ENCODE assay signal across 12 cellular contexts in genomic region chr12:7915911-7916403, GRCh38. TPM values are rescaled to one million over a fixed set of nuclear protein-coding genes. Genes with fewer than 3 reads are reported as not detected.
A peak's percentile ranks its signal among the peaks of the same experiment; 100 is the strongest.
DNase-seq lines count a peak whose midpoint lies in the region; ATAC-seq and TF ChIP-seq lines count a peak whose summit lies in the region.
"Had no signal": no experiment of that assay in that cellular context is flagged by ENCODE, and none has a peak within 500 bp of the region (broad histone marks: within the 10 kb centered on the region; RNA-seq: fewer than 3 reads in every experiment).

No MANE protein-coding gene starts in this region.

- peaks cover 25% of the 10 kb centered on the region for H3K36me3 Mint-ChIP-seq in activated CD4-positive, alpha-beta memory T cell treated with anti-CD3 and anti-CD28 coated beads for 36 hours
- peaks cover 33% of the 10 kb centered on the region for H3K36me3 Mint-ChIP-seq in activated CD4-positive, alpha-beta memory T cell treated with anti-CD3 and anti-CD28 coated beads, Interleukin-2, amount 10 ng/mL, durations not matched to agents 7 days and 5 days (ENCODE audit: low read depth)
- peaks cover 36% of the 10 kb centered on the region for H3K36me3 Mint-ChIP-seq in activated CD8-positive, alpha-beta T cell treated with anti-CD3 and anti-CD28 coated beads, Interleukin-2, amount 10 ng/mL, durations not matched to agents 7 days and 5 days (ENCODE audit: low read depth)

- no peaks in the 10 kb centered on the region for H3K4me1 ChIP-seq in foreskin keratinocyte
- no peaks in the 10 kb centered on the region for H3K4me1 ChIP-seq in uterus

- CTCF ChIA-PET in activated CD4-positive, alpha-beta memory T cell treated with anti-CD3 and anti-CD28 coated beads for 36 hours (lab: Charles Lee): no interaction called here
- CTCF ChIA-PET in activated CD4-positive, alpha-beta memory T cell treated with anti-CD3 and anti-CD28 coated beads, Interleukin-2, amount 10 ng/mL, durations not matched to agents 7 days and 5 days (lab: Charles Lee): interaction anchor here (0.5 to 1.0 kb wide), 2 partner anchors 15 to 162 kb away, joined by 3 read pairs; no protein-coding TSS in a partner anchor
- CTCF ChIA-PET in activated CD8-positive, alpha-beta T cell treated with anti-CD3 and anti-CD28 coated beads, Interleukin-2, amount 10 ng/mL, durations not matched to agents 7 days and 5 days (lab: Charles Lee): no interaction called here

- no peak overlapping the region for H3K4me3 Mint-ChIP-seq in activated CD4-positive, alpha-beta memory T cell treated with anti-CD3 and anti-CD28 coated beads for 36 hours
- no peak overlapping the region for H3K4me3 Mint-ChIP-seq in activated CD4-positive, alpha-beta memory T cell treated with anti-CD3 and anti-CD28 coated beads, Interleukin-2, amount 10 ng/mL, durations not matched to agents 7 days and 5 days
- H3K4me3 Mint-ChIP-seq in activated CD8-positive, alpha-beta T cell treated with anti-CD3 and anti-CD28 coated beads, Interleukin-2, amount 10 ng/mL, durations not matched to agents 7 days and 5 days: no peak overlapping the region

- H3K9me3 ChIP-seq in uterus: no peaks in the 10 kb centered on the region

- ATAC-seq in activated CD8-positive, alpha-beta T cell treated with anti-CD3 and anti-CD28 coated beads, Interleukin-2, amount 10 ng/mL, durations not matched to agents 7 days and 5 days: peak; percentile 35
- peak; percentile 80 for ATAC-seq in foreskin keratinocyte
- ATAC-seq: left ventricle myocardium superior had no signal

- intact Hi-C loops in activated CD4-positive, alpha-beta memory T cell treated with anti-CD3 and anti-CD28 coated beads for 36 hours (cut with micrococcal nuclease): no loop called here
- intact Hi-C loops in uterus (cut with DNase I; ENCODE audit: low total_unique reads): no loop called here

- no peak for TF ChIP-seq POLR2A in uterus (IDR thresholded peaks at IDR 0.05)

- no peaks in the 10 kb centered on the region for H3K27me3 Mint-ChIP-seq in activated CD4-positive, alpha-beta memory T cell treated with anti-CD3 and anti-CD28 coated beads for 36 hours
- no peaks in the 10 kb centered on the region for H3K27me3 Mint-ChIP-seq in activated CD4-positive, alpha-beta memory T cell treated with anti-CD3 and anti-CD28 coated beads, Interleukin-2, amount 10 ng/mL, durations not matched to agents 7 days and 5 days
- no peaks in the 10 kb centered on the region for H3K27me3 Mint-ChIP-seq in activated CD8-positive, alpha-beta T cell treated with anti-CD3 and anti-CD28 coated beads, Interleukin-2, amount 10 ng/mL, durations not matched to agents 7 days and 5 days (ENCODE audit: low read depth)

- H3K27ac Mint-ChIP-seq in activated CD4-positive, alpha-beta memory T cell treated with anti-CD3 and anti-CD28 coated beads for 36 hours: no peak overlapping the region
- H3K27ac Mint-ChIP-seq in activated CD4-positive, alpha-beta memory T cell treated with anti-CD3 and anti-CD28 coated beads, Interleukin-2, amount 10 ng/mL, durations not matched to agents 7 days and 5 days: no peak overlapping the region
- H3K27ac Mint-ChIP-seq in activated CD8-positive, alpha-beta T cell treated with anti-CD3 and anti-CD28 coated beads, Interleukin-2, amount 10 ng/mL, durations not matched to agents 7 days and 5 days: no peak overlapping the region

- POLR2A ChIA-PET in activated CD4-positive, alpha-beta memory T cell treated with anti-CD3 and anti-CD28 coated beads for 36 hours (lab: Charles Lee): interaction anchor here (0.9 to 1.6 kb wide), 2 partner anchors 10 to 17 kb away, joined by 3 read pairs; no protein-coding TSS in a partner anchor
- POLR2A ChIA-PET in activated CD4-positive, alpha-beta memory T cell treated with anti-CD3 and anti-CD28 coated beads, Interleukin-2, amount 10 ng/mL, durations not matched to agents 7 days and 5 days (lab: Charles Lee): interaction anchor here (1.0 to 1.5 kb wide), 3 partner anchors 10 to 73 kb away, joined by 3 to 4 read pairs (median 3); no protein-coding TSS in a partner anchor
- POLR2A ChIA-PET in activated CD8-positive, alpha-beta T cell treated with anti-CD3 and anti-CD28 coated beads, Interleukin-2, amount 10 ng/mL, durations not matched to agents 7 days and 5 days (lab: Charles Lee): no interaction called here

- DNase-seq in activated CD4-positive, alpha-beta memory T cell treated with anti-CD3 and anti-CD28 coated beads for 36 hours: peak; percentile 35
- DNase-seq in activated CD4-positive, alpha-beta memory T cell treated with anti-CD3 and anti-CD28 coated beads, Interleukin-2, amount 10 ng/mL, durations not matched to agents 7 days and 5 days: no peak
- DNase-seq in activated CD8-positive, alpha-beta T cell treated with anti-CD3 and anti-CD28 coated beads, Interleukin-2, amount 10 ng/mL, durations not matched to agents 7 days and 5 days: no peak
- no peak for DNase-seq in foreskin keratinocyte
- peak; percentile 31 to 53 for DNase-seq in stimulated activated CD8-positive, alpha-beta memory T cell treated with anti-CD3 and anti-CD28 coated beads, Interleukin-7, amount 100 ng/mL, for 48 hours (ENCODE audit: extremely low read depth in 1 of 2, low read depth in 1 of 2)
- DNase-seq in NCI-H510A treated with DMSO at 0.1 percent for 48 hours (lab: John Stamatoyannopoulos, UW): no peak
- no peak for DNase-seq in uterus
- no peak for DNase-seq in germinal center (ENCODE audit: low spot score)
- DNase-seq: left ventricle myocardium superior, NCI-H1694 treated with DMSO at 0.1 percent for 48 hours, posterior cingulate gyrus had no signal

- peaks cover 20% of the 10 kb centered on the region for H3K4me1 Mint-ChIP-seq in activated CD4-positive, alpha-beta memory T cell treated with anti-CD3 and anti-CD28 coated beads for 36 hours (ENCODE audit: low read depth)
- H3K4me1 Mint-ChIP-seq in activated CD4-positive, alpha-beta memory T cell treated with anti-CD3 and anti-CD28 coated beads, Interleukin-2, amount 10 ng/mL, durations not matched to agents 7 days and 5 days: peaks cover 33% of the 10 kb centered on the region
- peaks cover 30% of the 10 kb centered on the region for H3K4me1 Mint-ChIP-seq in activated CD8-positive, alpha-beta T cell treated with anti-CD3 and anti-CD28 coated beads, Interleukin-2, amount 10 ng/mL, durations not matched to agents 7 days and 5 days (ENCODE audit: low read depth)

- no peak for TF ChIP-seq CTCF in foreskin keratinocyte (conservative IDR thresholded peaks at IDR 0.05)
- TF ChIP-seq CTCF in uterus (IDR thresholded peaks at IDR 0.05): no peak

- H3K36me3 ChIP-seq in uterus: no peaks in the 10 kb centered on the region

- no peaks in the 10 kb centered on the region for H3K27me3 ChIP-seq in foreskin keratinocyte
- no peaks in the 10 kb centered on the region for H3K27me3 ChIP-seq in uterus

- H3K9me3 Mint-ChIP-seq in activated CD4-positive, alpha-beta memory T cell treated with anti-CD3 and anti-CD28 coated beads for 36 hours: no peaks in the 10 kb centered on the region
- H3K9me3 Mint-ChIP-seq in activated CD4-positive, alpha-beta memory T cell treated with anti-CD3 and anti-CD28 coated beads, Interleukin-2, amount 10 ng/mL, durations not matched to agents 7 days and 5 days: no peaks in the 10 kb centered on the region
- no peaks in the 10 kb centered on the region for H3K9me3 Mint-ChIP-seq in activated CD8-positive, alpha-beta T cell treated with anti-CD3 and anti-CD28 coated beads, Interleukin-2, amount 10 ng/mL, durations not matched to agents 7 days and 5 days (ENCODE audit: insufficient read depth)

- no peak overlapping the region for H3K4me3 ChIP-seq in uterus

- H3K27ac ChIP-seq in foreskin keratinocyte (no peak overlapping the region), uterus (no peak overlapping the region)
- H3K27ac ChIP-seq: HL-60 had no signal

RNA-seq across cellular contexts. Expression of gene SLC2A3, which starts 20.0 kb away (rescaled TPM):
- total RNA-seq in activated CD4-positive, alpha-beta memory T cell treated with anti-CD3 and anti-CD28 coated beads for 36 hours: 100 to 1,000 TPM; 310 to 315 TPM
- 100 to 1,000 TPM; 659 to 664 TPM for total RNA-seq in activated CD4-positive, alpha-beta memory T cell treated with anti-CD3 and anti-CD28 coated beads, Interleukin-2, amount 10 ng/mL, durations not matched to agents 7 days and 5 days
- 100 to 1,000 TPM; 255 to 266 TPM for total RNA-seq in activated CD8-positive, alpha-beta T cell treated with anti-CD3 and anti-CD28 coated beads, Interleukin-2, amount 10 ng/mL, durations not matched to agents 7 days and 5 days
- total RNA-seq in foreskin keratinocyte: 10.8 and 12.2 TPM in 2 replicates
- polyA plus RNA-seq in foreskin keratinocyte: 6.3 and 6.5 TPM in 2 replicates
- 10 to 100 TPM in 3 of 4 donors, 1 to 10 TPM in 1; 8.2 to 64.1 (median 48.0) TPM for total RNA-seq in uterus

RNA-seq across cellular contexts. Expression of gene SLC2A14, which starts 43.2 kb away (rescaled TPM):
- total RNA-seq in activated CD4-positive, alpha-beta memory T cell treated with anti-CD3 and anti-CD28 coated beads for 36 hours: 1 to 10 TPM; 8.0 to 8.9 TPM
- 10 to 100 TPM; 15.8 to 18.6 TPM for total RNA-seq in activated CD4-positive, alpha-beta memory T cell treated with anti-CD3 and anti-CD28 coated beads, Interleukin-2, amount 10 ng/mL, durations not matched to agents 7 days and 5 days
- under 1 TPM; 0.13 to 0.18 TPM for total RNA-seq in activated CD8-positive, alpha-beta T cell treated with anti-CD3 and anti-CD28 coated beads, Interleukin-2, amount 10 ng/mL, durations not matched to agents 7 days and 5 days
- total RNA-seq in foreskin keratinocyte (0.28 and 0.31 TPM in 2 replicates), uterus (1 to 10 TPM in 1 of 4 donors, under 1 TPM in 1, not detected in 2; 0.90 to 1.2 TPM)
- 0.03 and 0.08 TPM in 2 replicates for polyA plus RNA-seq in foreskin keratinocyte
- total RNA-seq: left ventricle myocardium superior had no signal

Comparison
In these comparisons a context has a peak if more than half of its experiments do, and no peak if none do; other contexts are left out.
1. DNase-seq: peak in activated CD4-positive, alpha-beta memory T cell treated with anti-CD3 and anti-CD28 coated beads for 36 hours (single experiment) and stimulated activated CD8-positive, alpha-beta memory T cell treated with anti-CD3 and anti-CD28 coated beads, Interleukin-7, amount 100 ng/mL, for 48 hours (2 of 2); none in activated CD4-positive, alpha-beta memory T cell treated with anti-CD3 and anti-CD28 coated beads, Interleukin-2, amount 10 ng/mL, durations not matched to agents 7 days and 5 days (single experiment), activated CD8-positive, alpha-beta T cell treated with anti-CD3 and anti-CD28 coated beads, Interleukin-2, amount 10 ng/mL, durations not matched to agents 7 days and 5 days (single experiment), foreskin keratinocyte (0 of 2), NCI-H510A treated with DMSO at 0.1 percent for 48 hours (single experiment), uterus (0 of 2) and germinal center (single experiment).